ENCODE assay signal across 8 cellular contexts in the genomic region with DNA sequence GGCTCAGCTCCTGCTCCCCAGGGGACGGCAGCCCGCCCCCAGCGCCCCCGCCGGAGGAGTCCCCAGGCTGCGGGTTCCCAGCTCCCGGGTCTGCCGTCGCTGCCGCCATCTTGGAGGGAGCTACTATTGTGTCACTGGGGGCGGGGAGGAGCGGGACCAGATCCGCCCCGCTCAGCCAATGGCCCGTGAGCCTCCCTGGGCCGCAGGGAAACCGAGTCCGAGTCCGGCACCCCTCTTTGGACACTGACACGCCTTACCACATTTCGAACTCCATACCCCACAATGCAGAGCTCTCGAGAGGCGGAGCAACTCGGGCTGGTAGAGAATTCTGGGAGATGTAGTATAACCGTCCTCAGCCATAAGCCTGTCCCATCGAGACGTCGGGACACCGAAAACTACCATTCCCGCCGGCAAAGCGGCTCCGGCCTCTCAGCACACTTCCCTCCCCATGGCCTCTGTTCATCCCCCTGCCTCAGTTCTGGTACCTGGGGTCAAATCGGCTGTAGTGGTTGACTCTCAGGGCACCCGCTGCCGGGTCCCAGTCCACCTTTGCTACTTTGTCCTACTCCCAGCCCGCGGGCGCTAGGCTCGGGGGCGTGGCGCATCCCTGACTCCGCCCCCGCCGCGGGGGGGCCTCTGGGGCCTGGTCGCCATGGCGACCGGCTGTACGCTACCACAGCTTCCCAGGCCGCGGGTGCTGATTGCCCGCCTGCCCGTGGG. TPM values are rescaled to one million over a fixed set of nuclear protein-coding genes. Genes with fewer than 3 reads are reported as not detected.
A peak's percentile ranks its signal among the peaks of the same experiment; 100 is the strongest.
DNase-seq lines count a peak whose midpoint lies in the region; ATAC-seq and TF ChIP-seq lines count a peak whose summit lies in the region.

Gene RANBP10 (minus strand): TSS at position 133 of the 720 bp plus-strand sequence. CDS start 24 bp downstream, at position 109.
A gene with protein sequence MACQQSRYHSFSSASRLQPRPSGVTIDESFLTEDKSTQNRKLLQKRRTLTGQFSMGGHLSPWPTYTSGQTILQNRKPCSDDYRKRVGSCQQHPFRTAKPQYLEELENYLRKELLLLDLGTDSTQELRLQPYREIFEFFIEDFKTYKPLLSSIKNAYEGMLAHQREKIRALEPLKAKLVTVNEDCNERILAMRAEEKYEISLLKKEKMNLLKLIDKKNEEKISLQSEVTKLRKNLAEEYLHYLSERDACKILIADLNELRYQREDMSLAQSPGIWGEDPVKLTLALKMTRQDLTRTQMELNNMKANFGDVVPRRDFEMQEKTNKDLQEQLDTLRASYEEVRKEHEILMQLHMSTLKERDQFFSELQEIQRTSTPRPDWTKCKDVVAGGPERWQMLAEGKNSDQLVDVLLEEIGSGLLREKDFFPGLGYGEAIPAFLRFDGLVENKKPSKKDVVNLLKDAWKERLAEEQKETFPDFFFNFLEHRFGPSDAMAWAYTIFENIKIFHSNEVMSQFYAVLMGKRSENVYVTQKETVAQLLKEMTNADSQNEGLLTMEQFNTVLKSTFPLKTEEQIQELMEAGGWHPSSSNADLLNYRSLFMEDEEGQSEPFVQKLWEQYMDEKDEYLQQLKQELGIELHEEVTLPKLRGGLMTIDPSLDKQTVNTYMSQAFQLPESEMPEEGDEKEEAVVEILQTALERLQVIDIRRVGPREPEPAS (plus strand): TSS at position 462 of the 720 bp plus-strand sequence. CDS start 261 bp downstream, outside the sequence.

- peaks cover 41% of the 10 kb centered on the region for H3K79me2 ChIP-seq in PC-9 (ENCODE audit: low read depth)

- H3K27ac ChIP-seq in PC-9 (no peak within 1 kb of the TSS), esophagus (ENCODE audit: low read depth in 2 of 2, low read length in 1 of 2) (peak within 1 kb of the TSS; percentile 81 to 89), mucosa of rectum (ENCODE audit: low read depth in 2 of 2, low read length in 2 of 2) (peak within 1 kb of the TSS; percentile 67 to 68)

- peak within 1 kb of the TSS; percentile 86 for H3K4me3 ChIP-seq in PC-9
- H3K4me3 ChIP-seq in esophagus (ENCODE audit: low read depth in 1 of 2, low read length in 2 of 2): peak within 1 kb of the TSS; percentile 88 to 92
- peak within 1 kb of the TSS; percentile 93 for H3K4me3 ChIP-seq in mucosa of rectum (ENCODE audit: low read length in 2 of 2)

- H3K27me3 ChIP-seq in PC-9 (ENCODE audit: insufficient read depth, low read depth): no peaks in the 10 kb centered on the region
- H3K27me3 ChIP-seq in esophagus (ENCODE audit: control insufficient read depth in 1 of 2, insufficient read depth in 2 of 2, low read length in 2 of 2): no peaks in the 10 kb centered on the region
- H3K27me3 ChIP-seq in mucosa of rectum (ENCODE audit: control insufficient read depth in 2 of 2, insufficient read depth in 2 of 2, low read length in 2 of 2): no peaks in the 10 kb centered on the region

- BruUV-seq in PC-9 (replicated peaks; lab: Mats Ljungman, UMichigan): no TSS peak

- H3K4me2 ChIP-seq in PC-9: peak within 1 kb of the TSS; percentile 92

- ATAC-seq in GM21723 (IDR thresholded peaks at IDR 0.05; ENCODE audit: unreplicated experiment): peak; percentile 93
- peak; percentile 96 to 97 for ATAC-seq in activated T-cell treated with anti-CD3 and anti-CD28 coated beads, Interleukin-2, amount 50 U/mL, for 4 hours

- H3K4me3 Mint-ChIP-seq in activated T-cell treated with anti-CD3 and anti-CD28 coated beads, Interleukin-2, amount 50 U/mL, for 4 hours: peak within 1 kb of the TSS; percentile 89

- H3K9me2 ChIP-seq in PC-9 (ENCODE audit: insufficient read depth): no peaks in the 10 kb centered on the region

- CTCF ChIA-PET in PC-9 (lab: Charles Lee): interaction anchor here (0.6 to 1.5 kb wide), 3 partner anchors 10 to 67 kb away, joined by 3 to 10 read pairs (median 3); no protein-coding TSS in a partner anchor

- DNase-seq in DMS53 treated with DMSO at 0.1 percent for 48 hours (lab: John Stamatoyannopoulos, UW; ENCODE audit: unreplicated experiment) (peak; percentile 95), KBM-7 (peak; percentile 100), PC-9 (peak; percentile 96 to 98)
- DNase-seq in activated T-cell treated with anti-CD3 and anti-CD28 coated beads, Interleukin-2, amount 50 U/mL, for 4 hours: peak; percentile 93
- peak; percentile 81 to 93 for DNase-seq in stimulated activated CD8-positive, alpha-beta memory T cell treated with anti-CD3 and anti-CD28 coated beads, Interleukin-4, amount 100 ng/mL, for 4 hours (ENCODE audit: low read depth in 2 of 2, low spot score in 1 of 2)

- TF ChIP-seq CTCF in PC-9 (conservative IDR thresholded peaks at IDR 0.05): no peak

- peaks cover 40% of the 10 kb centered on the region for H3K4me1 Mint-ChIP-seq in activated T-cell treated with anti-CD3 and anti-CD28 coated beads, Interleukin-2, amount 50 U/mL, for 4 hours (ENCODE audit: low read depth)

- H3K9ac ChIP-seq in mucosa of rectum (ENCODE audit: low read depth in 1 of 2, low read length in 2 of 2): peak within 1 kb of the TSS; percentile 93 to 95

- H3F3A ChIP-seq in PC-9 (ENCODE audit: insufficient read depth, low read depth): peaks cover 5% of the 10 kb centered on the region; the same call in 1 of the 2 replicates

- H3K36me3 Mint-ChIP-seq in activated T-cell treated with anti-CD3 and anti-CD28 coated beads, Interleukin-2, amount 50 U/mL, for 4 hours (ENCODE audit: insufficient read depth): peaks cover 6% of the 10 kb centered on the region

- in situ Hi-C loops in KBM-7 (cut with MboI; ENCODE audit: low pct_unique_long_range_greater_than_20kb, low sequenced_read_pairs): no loop called here

- H2AFZ ChIP-seq in PC-9: peak within 1 kb of the TSS; percentile 97

- H3K27me3 Mint-ChIP-seq in activated T-cell treated with anti-CD3 and anti-CD28 coated beads, Interleukin-2, amount 50 U/mL, for 4 hours (ENCODE audit: low read depth): no peaks in the 10 kb centered on the region

- H3K9me3 ChIP-seq in PC-9 (ENCODE audit: insufficient read depth, low read depth): no peaks in the 10 kb centered on the region
- no peaks in the 10 kb centered on the region for H3K9me3 ChIP-seq in esophagus (ENCODE audit: control insufficient read depth in 2 of 2, insufficient read depth in 1 of 2, low read depth in 1 of 2, low read length in 1 of 2)
- no peaks in the 10 kb centered on the region for H3K9me3 ChIP-seq in mucosa of rectum (ENCODE audit: control insufficient read depth in 2 of 2, low read length in 2 of 2)

- H3K4me1 ChIP-seq in PC-9 (replicated peaks; ENCODE audit: insufficient read depth) (peaks cover 14% of the 10 kb centered on the region), esophagus (ENCODE audit: control insufficient read depth in 2 of 2, insufficient read depth in 2 of 2, low read length in 1 of 2) (peaks cover 3 to 9% of the 10 kb centered on the region in 2 donors), mucosa of rectum (ENCODE audit: control insufficient read depth in 2 of 2, insufficient read depth in 2 of 2, low read length in 2 of 2) (peaks cover 14 to 20% of the 10 kb centered on the region in 2 donors)

- WGBS in esophagus, 2 donors: 0% methylated on average over 53 to 54 of the region's 54 CpGs

- intact Hi-C loops in PC-9 (cut with micrococcal nuclease; ENCODE audit: unreplicated experiment): loop anchor here (1.0 to 5.0 kb wide), 5 partner anchors 41 to 284 kb away; partner anchors contain the start of genes CENPT, GFOD2, NFATC3 and NUTF2

- POLR2A ChIA-PET in PC-9 (lab: Charles Lee; ENCODE audit: unreplicated experiment): interaction anchor here (0.5 to 1.1 kb wide), 12 partner anchors 22 to 954 kb away, joined by 3 to 20 read pairs (median 4); partner anchors contain the start of gene GFOD2

- no peaks in the 10 kb centered on the region for H3K9me3 Mint-ChIP-seq in activated T-cell treated with anti-CD3 and anti-CD28 coated beads, Interleukin-2, amount 50 U/mL, for 4 hours

- H3K36me3 ChIP-seq in PC-9 (ENCODE audit: low read depth): peaks cover 6% of the 10 kb centered on the region; the same call in 1 of the 2 replicates
- peaks cover 0 to 4% of the 10 kb centered on the region in 2 donors for H3K36me3 ChIP-seq in esophagus (ENCODE audit: control insufficient read depth in 2 of 2, insufficient read depth in 2 of 2, low read length in 1 of 2)
- peaks cover 5 to 11% of the 10 kb centered on the region in 2 donors for H3K36me3 ChIP-seq in mucosa of rectum (ENCODE audit: control insufficient read depth in 2 of 2, insufficient read depth in 2 of 2, low read length in 2 of 2)

- H4K20me1 ChIP-seq in PC-9 (ENCODE audit: insufficient read depth): no peaks in the 10 kb centered on the region; the same call in 1 of the 2 replicates

RNA-seq across cellular contexts. Expression of gene RANBP10, which starts in this region (rescaled TPM):
- 16.1 and 21.0 TPM in 2 replicates for total RNA-seq in PC-9 (2021)
- total RNA-seq in activated T-cell treated with anti-CD3 and anti-CD28 coated beads, Interleukin-2, amount 50 U/mL, for 4 hours: 10 to 100 TPM; 17.2 to 17.9 (median 17.8) TPM
- polyA plus RNA-seq in esophagus: 10 to 100 TPM in 1 of 2 donors, 1 to 10 TPM in 1; 8.4 to 10.2 TPM

RNA-seq across cellular contexts. Expression of the second gene that starts in this region (rescaled TPM):
- 1.9 and 2.2 TPM in 2 replicates for total RNA-seq in PC-9 (2021)
- 1 to 10 TPM in 2 of 3 donors, under 1 TPM in 1; 0.79 to 1.4 (median 1.3) TPM for total RNA-seq in activated T-cell treated with anti-CD3 and anti-CD28 coated beads, Interleukin-2, amount 50 U/mL, for 4 hours
- 1 to 10 TPM in 1 of 2 donors, under 1 TPM in 1; 0.72 to 1.8 TPM for polyA plus RNA-seq in esophagus
